8 cellular contexts compared by ENCODE assay signal in the genomic region with DNA sequence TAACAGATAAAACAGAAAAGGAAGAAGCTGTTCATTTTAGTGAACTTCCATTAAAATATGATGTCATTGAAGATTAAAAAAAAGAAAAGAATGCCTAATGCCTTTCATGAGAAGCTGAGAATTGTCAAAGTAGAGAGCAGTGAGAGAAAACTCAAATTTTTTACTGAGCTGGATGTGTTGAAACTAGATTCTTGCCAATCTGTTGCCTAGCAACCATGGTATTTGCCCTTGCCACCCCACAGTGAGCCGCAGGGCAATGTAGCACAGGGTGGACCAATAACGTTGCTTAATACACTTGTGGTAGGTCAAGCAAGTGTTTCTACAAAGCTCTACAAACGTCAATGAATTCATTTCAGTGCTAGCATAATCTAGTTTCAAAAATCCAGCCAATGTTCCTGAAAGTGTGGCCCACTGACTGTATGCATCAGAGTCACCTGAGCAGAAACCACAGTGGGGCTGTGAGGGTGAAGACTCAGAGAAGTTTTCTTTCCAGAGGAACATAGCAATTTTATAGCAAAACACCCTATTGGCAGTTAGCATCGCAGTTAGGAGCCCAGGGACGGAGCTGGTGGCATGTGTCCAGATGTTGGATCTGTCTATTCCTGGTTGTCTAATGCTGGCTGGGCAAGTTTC.
DNase-seq lines count a peak whose midpoint lies in the region; ATAC-seq lines count a peak whose summit lies in the region.

No MANE protein-coding gene starts in this region.

- intact Hi-C loops in activated CD4-positive, alpha-beta T cell treated with anti-CD3 and anti-CD28 coated beads for 36 hours (cut with DNase I, micrococcal nuclease): loop anchor here in 1 of 2 experiments (2.0 kb wide), 1 partner anchor 15 kb away; no protein-coding TSS in a partner anchor

- no peaks in the 10 kb centered on the region for H3K9me3 ChIP-seq in neuron (ENCODE audit: low read length)

- POLR2A ChIA-PET in activated CD4-positive, alpha-beta T cell treated with anti-CD3 and anti-CD28 coated beads for 36 hours (lab: Charles Lee): interaction anchor here (0.6 to 1.2 kb wide), 4 partner anchors 17 to 123 kb away, joined by 3 to 10 read pairs (median 6); no protein-coding TSS in a partner anchor

- H3K4me1 ChIP-seq in neuron (ENCODE audit: insufficient read depth, low read length): peaks cover 43% of the 10 kb centered on the region

- H3K27me3 ChIP-seq in neuron (ENCODE audit: insufficient read depth, low read length): no peaks in the 10 kb centered on the region

- peaks cover 1% of the 10 kb centered on the region for H3K9me3 Mint-ChIP-seq in activated CD4-positive, alpha-beta T cell treated with anti-CD3 and anti-CD28 coated beads for 36 hours (ENCODE audit: low read depth)

- H3K4me3 Mint-ChIP-seq in activated CD4-positive, alpha-beta T cell treated with anti-CD3 and anti-CD28 coated beads for 36 hours: no peak overlapping the region

- H3K36me3 ChIP-seq in neuron (ENCODE audit: insufficient read depth, low read length): no peaks in the 10 kb centered on the region

- peak overlapping the region; percentile 10 for H3K4me3 ChIP-seq in neuron (ENCODE audit: low read length)

- H3K27ac Mint-ChIP-seq in activated CD4-positive, alpha-beta T cell treated with anti-CD3 and anti-CD28 coated beads for 36 hours: peak overlapping the region; percentile 81

- ATAC-seq in activated CD4-positive, alpha-beta T cell treated with anti-CD3 and anti-CD28 coated beads for 36 hours: peak; percentile 80
- peak; percentile 88 for ATAC-seq in HG03442 (IDR thresholded peaks at IDR 0.05; ENCODE audit: unreplicated experiment)
- ATAC-seq in HG02763 (IDR thresholded peaks at IDR 0.05; ENCODE audit: unreplicated experiment): no peak

- peak; percentile 51 for DNase-seq in activated CD4-positive, alpha-beta T cell treated with anti-CD3 and anti-CD28 coated beads for 36 hours
- no peak for DNase-seq in activated CD4-positive, alpha-beta T cell treated with anti-CD3 and anti-CD28 coated beads for 1 hour
- DNase-seq in SKM-1 (lab: John Stamatoyannopoulos, UW; ENCODE audit: unreplicated experiment) (peak; percentile 63), fibroblast of gingiva (ENCODE audit: low read depth) (peak; percentile 100), SHP77 (lab: John Stamatoyannopoulos, UW) (no peak)

- H3K36me3 Mint-ChIP-seq in activated CD4-positive, alpha-beta T cell treated with anti-CD3 and anti-CD28 coated beads for 36 hours (ENCODE audit: low read depth): peaks cover 57% of the 10 kb centered on the region

- CTCF ChIA-PET in activated CD4-positive, alpha-beta T cell treated with anti-CD3 and anti-CD28 coated beads for 36 hours (lab: Charles Lee): interaction anchor here (0.6 to 3.0 kb wide), 8 partner anchors 9 to 92 kb away, joined by 3 to 9 read pairs (median 4); no protein-coding TSS in a partner anchor

- no peak overlapping the region for H2AFZ ChIP-seq in neuron (ENCODE audit: low read depth, low read length)

- peaks cover 56% of the 10 kb centered on the region for H3K4me1 Mint-ChIP-seq in activated CD4-positive, alpha-beta T cell treated with anti-CD3 and anti-CD28 coated beads for 36 hours

- H3K27me3 Mint-ChIP-seq in activated CD4-positive, alpha-beta T cell treated with anti-CD3 and anti-CD28 coated beads for 36 hours: no peaks in the 10 kb centered on the region

Comparison
In these comparisons a context has a peak if more than half of its experiments do, and no peak if none do; other contexts are left out.
1. DNase-seq: peak in activated CD4-positive, alpha-beta T cell treated with anti-CD3 and anti-CD28 coated beads for 36 hours (single experiment), SKM-1 (single experiment) and fibroblast of gingiva (single experiment); none in activated CD4-positive, alpha-beta T cell treated with anti-CD3 and anti-CD28 coated beads for 1 hour (single experiment) and SHP77 (0 of 2).